In the genomic region with DNA sequence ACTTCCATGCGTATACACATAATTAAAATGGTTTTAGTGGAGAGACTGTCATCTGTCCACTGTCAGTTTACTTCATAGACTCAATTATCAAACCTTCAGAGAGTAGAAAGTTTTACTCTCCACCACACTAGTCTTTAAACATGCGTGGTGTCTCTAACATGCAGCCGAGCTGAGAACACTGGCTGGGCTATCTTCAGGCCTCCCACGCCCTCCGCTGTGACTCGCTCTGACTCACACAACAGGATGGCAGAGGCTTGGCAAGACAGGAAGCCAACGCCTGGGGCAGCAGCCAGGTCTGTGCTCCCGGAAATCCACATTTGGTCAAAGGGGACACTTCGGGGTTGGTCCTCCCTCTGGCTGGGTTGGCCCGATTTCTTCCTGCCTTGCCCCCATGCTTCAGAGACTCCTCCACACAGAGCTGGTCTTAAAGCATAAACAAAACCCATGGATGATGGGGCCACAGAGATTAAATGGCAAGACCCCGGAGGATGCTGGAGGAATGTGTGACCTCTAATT, we compare ENCODE assay signal across 9 cellular contexts. TPM values are rescaled to one million over a fixed set of nuclear protein-coding genes. Genes with fewer than 3 reads are reported as not detected.
DNase-seq lines count a peak whose midpoint lies in the region; ATAC-seq and TF ChIP-seq lines count a peak whose summit lies in the region.
"Had no signal": no experiment of that assay in that cellular context is flagged by ENCODE, and none has a peak within 500 bp of the region (broad histone marks: within the 10 kb centered on the region; RNA-seq: fewer than 3 reads in every experiment).

No MANE protein-coding gene starts in this region.

- H3K27me3 ChIP-seq in mammary epithelial cell (ENCODE audit: insufficient read depth, low read length): no peaks in the 10 kb centered on the region
- H3K27me3 ChIP-seq in left lung: no peaks in the 10 kb centered on the region

- DNase-seq in Caki2 (ENCODE audit: low read depth) (peak; percentile 90), activated B cell treated with CpG ODN at 0.5 μM for 24 hours (peak; percentile 59), mammary epithelial cell (peak; percentile 98), left lung (peak; percentile 94 to 96), HEK293T (ENCODE audit: extremely low spot score) (no peak)
- DNase-seq in stimulated activated CD4-positive, alpha-beta T cell treated with anti-CD3 and anti-CD28 coated beads, TNF-alpha, amount 100 ng/mL, for 4 hours (ENCODE audit: low read depth in 3 of 3): peak; percentile 72 to 87 (median 87)

- 3% methylated on average over 11 of the region's 11 CpGs for WGBS in mammary epithelial cell (ENCODE audit: low coverage, missing lambda C conversion rate)

- ATAC-seq in GM21528 (IDR thresholded peaks at IDR 0.05; ENCODE audit: low FRiP score, unreplicated experiment) (peak; percentile 41), activated B cell treated with CpG ODN at 0.5 μM for 24 hours (ENCODE audit: low read depth) (peak; percentile 63), left lung (peak; percentile 93)

- H3K9me3 Mint-ChIP-seq in activated B cell treated with CpG ODN at 0.5 μM for 24 hours: no peaks in the 10 kb centered on the region

- peak overlapping the region; percentile 2 for H3K27ac ChIP-seq in KOPT-K1 (ENCODE audit: low read depth, low read length, poor library complexity, severe bottlenecking)
- peak overlapping the region; percentile 95 for H3K27ac ChIP-seq in mammary epithelial cell (ENCODE audit: insufficient read depth, low read depth, low read length)
- peak overlapping the region; percentile 79 to 93 for H3K27ac ChIP-seq in left lung
- H3K27ac ChIP-seq: cardiac muscle cell had no signal

- CTCF ChIA-PET in activated B cell treated with CpG ODN at 0.5 μM for 24 hours (lab: Charles Lee): interaction anchor here (1.4 to 2.3 kb wide), 3 partner anchors 12 to 64 kb away, joined by 4 to 15 read pairs (median 6); no protein-coding TSS in a partner anchor
- CTCF ChIA-PET in mammary epithelial cell (lab: Charles Lee; ENCODE audit: low non-redundant PET): no interaction called here
- CTCF ChIA-PET in HEK293T (lab: Yijun Ruan, JAX): interaction anchor here (0.8 to 1.0 kb wide), 2 partner anchors 19 to 181 kb away, joined by 3 to 4 read pairs; no protein-coding TSS in a partner anchor

- peaks cover 84% of the 10 kb centered on the region for H3K4me1 Mint-ChIP-seq in activated B cell treated with CpG ODN at 0.5 μM for 24 hours

- H3K27me3 Mint-ChIP-seq in activated B cell treated with CpG ODN at 0.5 μM for 24 hours: no peaks in the 10 kb centered on the region

- no peaks in the 10 kb centered on the region for H4K20me1 ChIP-seq in mammary epithelial cell (ENCODE audit: insufficient read depth, low read length)

- H3K27ac Mint-ChIP-seq in activated B cell treated with CpG ODN at 0.5 μM for 24 hours: peak overlapping the region; percentile 97

- H3K4me3 ChIP-seq in mammary epithelial cell (replicated peaks in 1 of 3; ENCODE audit: insufficient read depth in 1 of 3, low read depth in 2 of 3, low read length in 3 of 3) (no peak overlapping the region), left lung (no peak overlapping the region)
- H3K4me3 ChIP-seq: cardiac muscle cell had no signal

- H3K4me2 ChIP-seq in mammary epithelial cell (ENCODE audit: insufficient read depth, low read depth, low read length): peak overlapping the region; percentile 71

- H3K9me3 ChIP-seq in KOPT-K1 (ENCODE audit: insufficient read depth, low read length, poor library complexity, severe bottlenecking) (no peaks in the 10 kb centered on the region), mammary epithelial cell (replicated peaks; ENCODE audit: insufficient read depth, low read length) (no peaks in the 10 kb centered on the region), left lung (no peaks in the 10 kb centered on the region)

- no TSS peak for BruUV-seq in mammary epithelial cell (replicated peaks; lab: Mats Ljungman, UMichigan)

- TF ChIP-seq CTCF in activated B cell treated with CpG ODN at 0.5 μM for 24 hours (IDR thresholded peaks at IDR 0.05) (no peak), mammary epithelial cell (conservative IDR thresholded peaks at IDR 0.05 in 1 of 2, IDR thresholded peaks at IDR 0.05 in 1 of 2; ENCODE audit: extremely low read depth in 1 of 2, insufficient read depth in 1 of 2, low read depth in 1 of 2, low read length in 2 of 2) (no peak), left lung (IDR thresholded peaks at IDR 0.05) (peak in 1 of 2 donors; percentile 14)

- dilution Hi-C loops in mammary epithelial cell (cut with HindIII; ENCODE audit: low sequenced_read_pairs): no loop called here

- H3K4me1 ChIP-seq in mammary epithelial cell (ENCODE audit: insufficient read depth, low read length) (peaks cover 48% of the 10 kb centered on the region), left lung (peaks cover 21 to 71% of the 10 kb centered on the region in 2 donors)

- intact Hi-C loops in activated B cell treated with CpG ODN at 0.5 μM for 24 hours (cut with micrococcal nuclease) (loop anchor here (1.0 kb wide), 1 partner anchor 19 kb away; no protein-coding TSS in a partner anchor), mammary epithelial cell (cut with micrococcal nuclease) (loop anchor here (1.0 to 2.0 kb wide), 4 partner anchors 10 to 54 kb away; no protein-coding TSS in a partner anchor), left lung (cut with DNase I) (no loop called here)

- peak overlapping the region; percentile 79 for H3K9ac ChIP-seq in mammary epithelial cell (ENCODE audit: insufficient read depth, low read length)

- no peaks in the 10 kb centered on the region for H3K36me3 Mint-ChIP-seq in activated B cell treated with CpG ODN at 0.5 μM for 24 hours (ENCODE audit: low read depth)

- H3K4me3 Mint-ChIP-seq in activated B cell treated with CpG ODN at 0.5 μM for 24 hours: peak overlapping the region; percentile 59

- in situ Hi-C loops in Caki2 (cut with HindIII; ENCODE audit: low pct_unique_long_range_greater_than_20kb, low sequenced_read_pairs) (no loop called here), mammary epithelial cell (cut with MboI; ENCODE audit: low sequenced_read_pairs in 2 of 2) (no loop called here)

- H3K36me3 ChIP-seq in KOPT-K1 (ENCODE audit: insufficient read depth, low read length) (no peaks in the 10 kb centered on the region), mammary epithelial cell (ENCODE audit: insufficient read depth, low read length) (no peaks in the 10 kb centered on the region), left lung (no peaks in the 10 kb centered on the region)
- H3K36me3 ChIP-seq: cardiac muscle cell had no signal

- H3K79me2 ChIP-seq in mammary epithelial cell (ENCODE audit: insufficient read depth, low read length): no peaks in the 10 kb centered on the region

- peak overlapping the region; percentile 61 for H2AFZ ChIP-seq in mammary epithelial cell (ENCODE audit: low read depth, low read length)

- POLR2A ChIA-PET in activated B cell treated with CpG ODN at 0.5 μM for 24 hours (lab: Charles Lee) (interaction anchor here (0.7 to 6.7 kb wide), 13 partner anchors 8 to 166 kb away, joined by 3 to 102 read pairs (median 5); a partner anchor contains a TSS), HEK293T (lab: Yijun Ruan, JAX) (no interaction called here)

TF ChIP-seq in HEK293T, 16 proteins besides CTCF, POLR2A, EP300 and RAD21:
- TF ChIP-seq L3MBTL2 (conservative IDR thresholded peaks at IDR 0.05): no peak
- no peak for TF ChIP-seq BHLHE40 (IDR thresholded peaks at IDR 0.05; ENCODE audit: borderline replicate concordance)
- TF ChIP-seq FOXK2 (IDR thresholded peaks at IDR 0.05): no peak
- TF ChIP-seq SUZ12 (IDR thresholded peaks at IDR 0.05): no peak
- no peak for TF ChIP-seq FOXA1 (IDR thresholded peaks at IDR 0.05)
- TF ChIP-seq ARNT (IDR thresholded peaks at IDR 0.05): no peak
- TF ChIP-seq ELF4 (IDR thresholded peaks at IDR 0.05): no peak
- no peak for TF ChIP-seq CTBP1 (IDR thresholded peaks at IDR 0.05; ENCODE audit: borderline replicate concordance)
- TF ChIP-seq LEF1 (IDR thresholded peaks at IDR 0.05; ENCODE audit: borderline replicate concordance): no peak
- TF ChIP-seq, protein P1, sequence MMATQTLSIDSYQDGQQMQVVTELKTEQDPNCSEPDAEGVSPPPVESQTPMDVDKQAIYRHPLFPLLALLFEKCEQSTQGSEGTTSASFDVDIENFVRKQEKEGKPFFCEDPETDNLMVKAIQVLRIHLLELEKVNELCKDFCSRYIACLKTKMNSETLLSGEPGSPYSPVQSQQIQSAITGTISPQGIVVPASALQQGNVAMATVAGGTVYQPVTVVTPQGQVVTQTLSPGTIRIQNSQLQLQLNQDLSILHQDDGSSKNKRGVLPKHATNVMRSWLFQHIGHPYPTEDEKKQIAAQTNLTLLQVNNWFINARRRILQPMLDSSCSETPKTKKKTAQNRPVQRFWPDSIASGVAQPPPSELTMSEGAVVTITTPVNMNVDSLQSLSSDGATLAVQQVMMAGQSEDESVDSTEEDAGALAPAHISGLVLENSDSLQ (IDR thresholded peaks at IDR 0.05): no peak
- no peak for TF ChIP-seq FOXM1 (IDR thresholded peaks at IDR 0.05; ENCODE audit: borderline replicate concordance)
- no peak for TF ChIP-seq TARDBP (IDR thresholded peaks at IDR 0.05)
- TF ChIP-seq NFRKB (IDR thresholded peaks at IDR 0.05): no peak
- TF ChIP-seq ZNF384 (IDR thresholded peaks at IDR 0.05): no peak

RNA-seq across cellular contexts. Expression of a gene that starts 22.7 kb away (rescaled TPM):
- total RNA-seq in Caki2 (2014; rRNA removed; shearing (Covaris generic); ENCODE audit: low replicate concordance): 90.9 and 93.7 TPM in 2 replicates
- total RNA-seq in activated B cell treated with CpG ODN at 0.5 μM for 24 hours: 66.8 and 71.1 TPM in 2 replicates
- total RNA-seq in mammary epithelial cell: 100 to 1,000 TPM in 1 of 2 donors, 10 to 100 TPM in 1; 63.3 to 104 TPM
- 93.1 TPM for polyA plus RNA-seq in mammary epithelial cell
- polyA minus RNA-seq in mammary epithelial cell: 92.8 TPM
- total RNA-seq in left lung: 100 to 1,000 TPM in 1 of 2 donors, 10 to 100 TPM in 1; 90.8 to 116 TPM

RNA-seq across cellular contexts. Expression of a gene that starts 55.8 kb away (rescaled TPM):
- total RNA-seq in Caki2 (2014; rRNA removed; shearing (Covaris generic); ENCODE audit: low replicate concordance): 4.4 and 32.2 TPM in 2 replicates
- total RNA-seq in activated B cell treated with CpG ODN at 0.5 μM for 24 hours: 33.9 and 34.5 TPM in 2 replicates
- 10 to 100 TPM; 17.2 to 26.9 TPM for total RNA-seq in mammary epithelial cell
- 10.5 TPM for polyA plus RNA-seq in mammary epithelial cell
- polyA minus RNA-seq in mammary epithelial cell: 11.8 TPM
- total RNA-seq in left lung: 10 to 100 TPM; 63.4 to 71.3 TPM

Comparison
In these comparisons a context has a peak if more than half of its experiments do, and no peak if none do; other contexts are left out.
1. ATAC-seq: peak in every context shown above with its lines; median percentile 93 in left lung; 63 in activated B cell treated with CpG ODN at 0.5 μM for 24 hours; 41 in GM21528.
2. H3K27ac ChIP-seq: peak in every context shown above with its lines; median percentile 95 in mammary epithelial cell; 86 in left lung; 2 in KOPT-K1.
3. intact Hi-C loops: an anchor here in activated B cell treated with CpG ODN at 0.5 μM for 24 hours (1.0 kb wide) and mammary epithelial cell (1.0 to 2.0 kb wide); none called in left lung.